In the genomic region with DNA sequence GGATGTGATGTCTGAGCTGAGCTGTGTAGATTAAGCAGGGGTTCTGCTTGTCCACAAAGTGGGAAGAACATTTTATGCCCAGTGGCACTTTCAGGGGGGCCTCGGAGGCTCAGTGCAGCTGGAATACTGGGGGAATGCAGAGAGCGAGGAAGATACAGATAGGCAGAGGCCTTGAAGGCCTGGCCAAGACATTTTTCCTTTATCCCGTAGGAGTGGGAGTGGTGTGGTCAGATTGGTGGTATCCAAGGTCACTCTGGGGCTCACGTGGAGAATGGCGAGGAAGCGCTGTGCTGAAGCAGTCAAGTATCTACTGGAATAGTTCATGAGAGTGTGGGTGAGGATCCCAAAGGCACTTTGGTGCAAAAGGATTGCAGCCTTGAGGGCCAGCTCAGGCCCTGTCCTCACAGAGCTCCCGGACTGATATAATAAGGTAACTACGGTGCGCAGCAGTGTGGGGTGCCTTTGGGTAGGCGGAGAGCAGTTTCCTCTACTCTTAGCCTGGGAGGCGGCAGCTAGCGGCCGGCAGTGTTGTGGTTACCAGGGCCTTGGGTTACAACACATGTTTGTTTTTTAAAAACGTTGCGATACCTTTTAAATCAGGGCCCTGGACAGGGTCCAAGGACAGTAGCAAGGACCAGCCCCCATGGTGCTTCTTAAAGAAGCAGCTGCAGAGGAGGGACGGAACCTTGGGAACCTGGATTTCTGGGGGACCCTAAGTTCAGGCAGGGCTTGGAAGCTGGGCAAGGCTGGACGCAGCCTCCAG, we compare ENCODE assay signal across 8 cellular contexts. TPM values are rescaled to one million over a fixed set of nuclear protein-coding genes. Genes with fewer than 3 reads are reported as not detected.
DNase-seq lines count a peak whose midpoint lies in the region; ATAC-seq lines count a peak whose summit lies in the region.

No MANE protein-coding gene starts in this region.

- peak; percentile 28 for DNase-seq in ELR (ENCODE audit: low read depth)
- peak; percentile 27 for DNase-seq in astrocyte of the hippocampus (ENCODE audit: low read depth, low spot score)
- DNase-seq in myocyte (ENCODE audit: low read depth): peak; percentile 32
- DNase-seq in H7: no peak
- DNase-seq in NCI-H1417 treated with DMSO at 0.1 percent for 48 hours (lab: John Stamatoyannopoulos, UW): no peak
- no peak for DNase-seq in NCI-H2227 treated with DMSO at 0.1 percent for 48 hours (lab: John Stamatoyannopoulos, UW)

- no peaks in the 10 kb centered on the region; the same call in 1 of the 2 replicates for H3K27me3 ChIP-seq in H7 (ENCODE audit: control insufficient read depth, insufficient read depth, low read length)

- no peaks in the 10 kb centered on the region for H3K36me3 ChIP-seq in H7 (replicated peaks; ENCODE audit: control insufficient read depth, insufficient read depth, low read length)

- no peak overlapping the region for H3K4me3 ChIP-seq in H7 (ENCODE audit: insufficient read depth, low read depth, low read length)

- ATAC-seq in GM19463 (IDR thresholded peaks at IDR 0.05; ENCODE audit: unreplicated experiment) (peak; percentile 70), HG03520 (IDR thresholded peaks at IDR 0.05; ENCODE audit: unreplicated experiment) (peak; percentile 63)

RNA-seq across cellular contexts. Expression of a gene that starts 10.8 kb away (rescaled TPM):
- total RNA-seq in myocyte: 3.2 and 3.4 TPM in 2 replicates
- polyA plus RNA-seq in myocyte (2012): 0.40 TPM
- total RNA-seq in H7 (2014; rRNA removed; shearing (Covaris generic)): 5.6 and 8.7 TPM in 2 replicates

RNA-seq across cellular contexts. Expression of a gene that starts 18.3 kb away (rescaled TPM):
- total RNA-seq in myocyte: 17.0 and 17.5 TPM in 2 replicates
- polyA plus RNA-seq in myocyte (2012): 24.9 TPM
- 29.4 and 30.7 TPM in 2 replicates for total RNA-seq in H7 (2014; rRNA removed; shearing (Covaris generic))

Comparison
In these comparisons a context has a peak if more than half of its experiments do, and no peak if none do; other contexts are left out.
1. DNase-seq: peak in ELR (single experiment), astrocyte of the hippocampus (single experiment) and myocyte (single experiment); none in H7 (single experiment), NCI-H1417 treated with DMSO at 0.1 percent for 48 hours (single experiment) and NCI-H2227 treated with DMSO at 0.1 percent for 48 hours (single experiment).